8 cellular contexts compared by ENCODE assay signal in the genomic region with DNA sequence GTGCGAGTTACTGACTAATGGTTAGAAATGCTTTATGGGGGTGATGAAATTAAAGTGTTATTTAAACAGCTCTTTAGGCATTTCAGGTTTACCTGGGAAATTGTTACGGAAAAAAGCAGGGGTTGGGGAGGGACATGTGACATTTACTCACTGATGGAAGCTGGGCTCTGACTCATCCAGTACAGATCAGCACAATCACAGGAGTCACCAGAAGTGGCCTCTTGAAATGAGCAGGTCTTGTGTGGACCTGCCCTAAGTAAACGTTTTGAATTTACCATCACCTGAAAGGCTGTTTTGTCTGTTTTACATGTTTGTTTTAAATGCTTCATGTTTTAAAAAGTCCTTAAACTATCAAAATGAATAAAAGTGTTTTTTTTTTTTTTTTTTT. TPM values are rescaled to one million over a fixed set of nuclear protein-coding genes. Genes with fewer than 3 reads are reported as not detected.
A peak's percentile ranks its signal among the peaks of the same experiment; 100 is the strongest.
DNase-seq lines count a peak whose midpoint lies in the region; ATAC-seq, FAIRE-seq and TF ChIP-seq lines count a peak whose summit lies in the region.

No MANE protein-coding gene starts in this region.

- no peak for TF ChIP-seq EP300 in HepG2 (IDR thresholded peaks at IDR 0.05; ENCODE audit: low read depth in 2 of 2, low read length in 2 of 2)
- no peak for TF ChIP-seq EP300 in HepG2 (CRISPR knock-in tag; IDR thresholded peaks at IDR 0.05; ENCODE audit: borderline replicate concordance)

- H3K4me3 ChIP-seq in HepG2 (replicated peaks in 1 of 3; ENCODE audit: insufficient read depth in 1 of 3, low read depth in 2 of 3, low read length in 3 of 3): peak overlapping the region; percentile 66 to 90 (median 74); a peak in 4 of 6 replicates
- H3K4me3 ChIP-seq in A673 (ENCODE audit: low read depth, low read length, poor library complexity, severe bottlenecking): no peak overlapping the region
- H3K4me3 ChIP-seq in spleen: no peak overlapping the region

- H4K20me1 ChIP-seq in HepG2 (ENCODE audit: insufficient read depth, low read length): peaks cover 45% of the 10 kb centered on the region

- BruUV-seq in HepG2 (replicated peaks; lab: Mats Ljungman, UMichigan) (no TSS peak), A673 (replicated peaks; lab: Mats Ljungman, UMichigan) (no TSS peak)

- intact Hi-C loops in activated CD8-positive, alpha-beta T cell treated with anti-CD3 and anti-CD28 coated beads for 36 hours (cut with micrococcal nuclease): no loop called here
- intact Hi-C loops in HepG2 (cut with micrococcal nuclease; ENCODE audit: unreplicated experiment) (no loop called here), A673 (cut with micrococcal nuclease; ENCODE audit: unreplicated experiment) (no loop called here), spleen (cut with DNase I; ENCODE audit: low total_unique reads) (no loop called here)

- TF ChIP-seq POLR2A in HepG2 (IDR thresholded peaks at IDR 0.05; ENCODE audit: insufficient read depth in 1 of 2, low read depth in 2 of 2, low read length in 2 of 2) (no peak), spleen (IDR thresholded peaks at IDR 0.05) (no peak)

- H3K27ac Mint-ChIP-seq in activated CD8-positive, alpha-beta T cell treated with anti-CD3 and anti-CD28 coated beads for 36 hours: peak overlapping the region; percentile 58

- 14% methylated on average over 3 of the region's 3 CpGs for WGBS in HepG2 (ENCODE audit: low lambda C conversion rate)
- WGBS in spleen, 5 donors: 72 to 85% (median 76%) methylated on average over 3 of the region's 3 CpGs

- peak; percentile 32 for ATAC-seq in activated CD8-positive, alpha-beta T cell treated with anti-CD3 and anti-CD28 coated beads for 36 hours
- peak; percentile 56 for ATAC-seq in HepG2
- no peak for ATAC-seq in GM21528 (IDR thresholded peaks at IDR 0.05; ENCODE audit: low FRiP score, unreplicated experiment)

- H3K27ac ChIP-seq in HepG2 (ENCODE audit: extremely low read length, insufficient read depth, low read length) (peak overlapping the region; percentile 81), A673 (ENCODE audit: low read depth, low read length, poor library complexity, severe bottlenecking) (no peak overlapping the region), spleen (no peak overlapping the region)

- DNase-seq in DMS153 (lab: John Stamatoyannopoulos, UW) (peak; percentile 97), M059J (ENCODE audit: low read depth) (peak; percentile 81), HepG2 (ENCODE audit: low spot score) (peak; percentile 87), GM13976 (ENCODE audit: low spot score) (no peak), A673 (ENCODE audit: low spot score) (no peak), spleen (no peak)
- DNase-seq in activated CD8-positive, alpha-beta T cell treated with anti-CD3 and anti-CD28 coated beads for 36 hours: peak; percentile 47

- peaks cover 2% of the 10 kb centered on the region for H3K27me3 Mint-ChIP-seq in activated CD8-positive, alpha-beta T cell treated with anti-CD3 and anti-CD28 coated beads for 36 hours

- H3K9me3 ChIP-seq in HepG2 (ENCODE audit: low read length) (no peaks in the 10 kb centered on the region), A673 (ENCODE audit: low read depth, low read length, poor library complexity, severe bottlenecking) (no peaks in the 10 kb centered on the region), spleen (no peaks in the 10 kb centered on the region)

- peak overlapping the region; percentile 88 for H3K4me2 ChIP-seq in HepG2 (ENCODE audit: low read depth, low read length)

- H3K4me3 Mint-ChIP-seq in activated CD8-positive, alpha-beta T cell treated with anti-CD3 and anti-CD28 coated beads for 36 hours: peak overlapping the region; percentile 88

- H3K9ac ChIP-seq in HepG2 (ENCODE audit: insufficient read depth, low read depth, low read length): peak overlapping the region; percentile 88

- no peak for TF ChIP-seq CTCF in activated CD8-positive, alpha-beta T cell treated with anti-CD3 and anti-CD28 coated beads for 36 hours (IDR thresholded peaks at IDR 0.05)
- TF ChIP-seq CTCF in HepG2 (CRISPR knock-in tag; IDR thresholded peaks at IDR 0.05): no peak
- TF ChIP-seq CTCF in GM13976 (IDR thresholded peaks at IDR 0.05; ENCODE audit: borderline replicate concordance, control extremely low read depth, extremely low read depth, insufficient read depth, missing control alignments): no peak
- TF ChIP-seq CTCF in A673 (conservative IDR thresholded peaks at IDR 0.05; ENCODE audit: low read depth, low read length): no peak
- no peak for TF ChIP-seq CTCF in spleen (IDR thresholded peaks at IDR 0.05 in 8 of 11, conservative IDR thresholded peaks at IDR 0.05 in 3 of 11)

- H3K27me3 ChIP-seq in HepG2 (ENCODE audit: control insufficient read depth in 1 of 2, insufficient read depth in 2 of 2, low read length in 2 of 2) (peaks cover 0 to 7% of the 10 kb centered on the region in 2 experiments; a peak in 2 of 5 replicates), A673 (replicated peaks; ENCODE audit: insufficient read depth, low read depth, low read length, poor library complexity) (no peaks in the 10 kb centered on the region), spleen (replicated peaks in 1 of 7) (no peaks in the 10 kb centered on the region)

- H3K4me1 ChIP-seq in HepG2 (ENCODE audit: insufficient read depth, low read length) (peaks cover 63% of the 10 kb centered on the region), A673 (ENCODE audit: insufficient read depth, low read length, poor library complexity, severe bottlenecking) (peaks cover 20% of the 10 kb centered on the region), spleen (peaks cover 26 to 79% (median 70%) of the 10 kb centered on the region in 6 donors)

- H3K36me3 ChIP-seq in HepG2 (replicated peaks in 1 of 2; ENCODE audit: control insufficient read depth in 1 of 2, insufficient read depth in 2 of 2, low read length in 2 of 2) (peaks cover 9 to 12% of the 10 kb centered on the region in 2 experiments; a peak in 4 of 5 replicates), A673 (ENCODE audit: insufficient read depth, low read length, poor library complexity, severe bottlenecking) (peaks cover 5% of the 10 kb centered on the region), spleen (peaks cover 0 to 18% (median 0%) of the 10 kb centered on the region in 6 donors)

- TF ChIP-seq RAD21 in HepG2 (CRISPR knock-in tag; IDR thresholded peaks at IDR 0.05): no peak

- H3K36me3 Mint-ChIP-seq in activated CD8-positive, alpha-beta T cell treated with anti-CD3 and anti-CD28 coated beads for 36 hours (ENCODE audit: low read depth): peaks cover 29% of the 10 kb centered on the region

- H3K9me3 Mint-ChIP-seq in activated CD8-positive, alpha-beta T cell treated with anti-CD3 and anti-CD28 coated beads for 36 hours: no peaks in the 10 kb centered on the region

- POLR2A ChIA-PET in activated CD8-positive, alpha-beta T cell treated with anti-CD3 and anti-CD28 coated beads for 36 hours (lab: Charles Lee): interaction anchor here (1.7 to 6.0 kb wide), 2 partner anchors 11 to 28 kb away, joined by 10 to 54 read pairs; a partner anchor contains a TSS
- POLR2A ChIA-PET in HepG2 (lab: Yijun Ruan, JAX) (interaction anchor here (0.7 to 5.9 kb wide), 2 partner anchors 13 to 28 kb away, joined by 4 to 221 read pairs; a partner anchor contains a TSS), A673 (lab: Charles Lee; ENCODE audit: low non-redundant PET) (no interaction called here)

- H2AFZ ChIP-seq in HepG2 (ENCODE audit: low read length): no peak overlapping the region

- in situ Hi-C loops in HepG2 (cut with HindIII; ENCODE audit: extremely low pct_ligation_motif_present, low pct_unique_long_range_greater_than_20kb) (no loop called here), GM13976 (cut with MboI; ENCODE audit: low sequenced_read_pairs, unreplicated experiment) (no loop called here)

- peak; percentile 66 for FAIRE-seq in HepG2 (lab: Jason Lieb, UNC)

- CTCF ChIA-PET in activated CD8-positive, alpha-beta T cell treated with anti-CD3 and anti-CD28 coated beads for 36 hours (lab: Charles Lee): interaction anchor here (2.5 to 4.5 kb wide), 2 partner anchors 11 to 28 kb away, joined by 11 to 32 read pairs; a partner anchor contains a TSS
- CTCF ChIA-PET in HepG2 (lab: Yijun Ruan, JAX; ENCODE audit: low intra/inter-chr PET ratio, low total read pairs): no interaction called here
- CTCF ChIA-PET in A673 (lab: Charles Lee): no interaction called here

- peaks cover 57% of the 10 kb centered on the region for H3K4me1 Mint-ChIP-seq in activated CD8-positive, alpha-beta T cell treated with anti-CD3 and anti-CD28 coated beads for 36 hours (ENCODE audit: low read depth)

- H3K79me2 ChIP-seq in HepG2 (ENCODE audit: insufficient read depth, low read length): peaks cover 69% of the 10 kb centered on the region

RNA-seq across cellular contexts. Expression of a gene that starts 2.3 kb away (rescaled TPM):
- total RNA-seq in M059J (2014; rRNA removed; shearing (Covaris generic)): 168 and 179 TPM in 2 replicates
- total RNA-seq in activated CD8-positive, alpha-beta T cell treated with anti-CD3 and anti-CD28 coated beads for 36 hours: 100 to 1,000 TPM; 109 to 121 TPM
- total RNA-seq in HepG2 (2016; rRNA removed; fragmentation: Illumina TruSeq; extraction: Trizol): 135 and 185 TPM in 2 replicates
- total RNA-seq in HepG2 (2016; cell fraction: cytosol; rRNA removed; fragmentation: Illumina TruSeq; extraction: Trizol; ENCODE audit: low read depth): 53.2 and 56.2 TPM in 2 replicates
- total RNA-seq in HepG2 (2016; cell fraction: insoluble cytoplasmic fraction; rRNA removed; fragmentation: Illumina TruSeq; extraction: Trizol): 139 and 200 TPM in 2 replicates
- total RNA-seq in HepG2 (2016; cell fraction: membrane; rRNA removed; fragmentation: Illumina TruSeq; extraction: Trizol): 74.0 and 76.4 TPM in 2 replicates
- 50.5 and 57.7 TPM in 2 replicates for total RNA-seq in HepG2 (2016; cell fraction: nucleus; rRNA removed; fragmentation: Illumina TruSeq; extraction: Trizol)
- 67.1 and 91.4 TPM in 2 replicates for polyA plus RNA-seq in HepG2 (2011; rRNA removed)
- polyA plus RNA-seq in HepG2 (2011; cell fraction: cytosol; rRNA removed): 51.8 and 58.2 TPM in 2 replicates
- polyA plus RNA-seq in HepG2 (2011; cell fraction: nucleus; rRNA removed): 29.6 and 40.4 TPM in 2 replicates
- polyA plus RNA-seq in HepG2 (2012): 91.5 and 92.8 TPM in 2 replicates
- polyA plus RNA-seq in HepG2 (2016; cell fraction: cytosol; fragmentation: Illumina TruSeq; extraction: Trizol; ENCODE audit: low read depth): 52.7 and 54.0 TPM in 2 replicates
- 190 and 206 TPM in 2 replicates for polyA plus RNA-seq in HepG2 (2016; cell fraction: insoluble cytoplasmic fraction; fragmentation: Illumina TruSeq; extraction: Trizol; ENCODE audit: low read depth)
- polyA plus RNA-seq in HepG2 (2016; cell fraction: membrane; fragmentation: Illumina TruSeq; extraction: Trizol; ENCODE audit: low read depth): 63.1 and 66.1 TPM in 2 replicates
- polyA plus RNA-seq in HepG2 (2016; cell fraction: nucleus; fragmentation: Illumina TruSeq; extraction: Trizol; ENCODE audit: insufficient read depth, low read depth): 81.2 and 94.4 TPM in 2 replicates
- 14.1 and 28.5 TPM in 2 replicates for polyA minus RNA-seq in HepG2 (2011; rRNA and poly(A)+ RNA removed; ENCODE audit: low replicate concordance)
- polyA minus RNA-seq in HepG2 (2011; cell fraction: cytosol; rRNA and poly(A)+ RNA removed): 29.1 and 30.6 TPM in 2 replicates
- 48.8 and 52.1 TPM in 2 replicates for polyA minus RNA-seq in HepG2 (2011; cell fraction: nucleus; rRNA and poly(A)+ RNA removed)
- 186 and 197 TPM in 2 replicates for total RNA-seq in A673 (2021)
- total RNA-seq in spleen: 10 to 100 TPM; 32.2 to 46.3 (median 38.8) TPM
- polyA plus RNA-seq in spleen: 10 to 100 TPM; 41.5 to 63.2 (median 51.7) TPM

RNA-seq across cellular contexts. Expression of a gene that starts 27.8 kb away (rescaled TPM):
- 0.05 TPM in 1 of 2 replicates, not detected in the other for total RNA-seq in M059J (2014; rRNA removed; shearing (Covaris generic))
- total RNA-seq in activated CD8-positive, alpha-beta T cell treated with anti-CD3 and anti-CD28 coated beads for 36 hours: 1 to 10 TPM; 4.4 to 5.1 TPM
- 0.84 and 0.91 TPM in 2 replicates for total RNA-seq in HepG2 (2016; rRNA removed; fragmentation: Illumina TruSeq; extraction: Trizol)
- 1.9 and 2.2 TPM in 2 replicates for total RNA-seq in HepG2 (2016; cell fraction: cytosol; rRNA removed; fragmentation: Illumina TruSeq; extraction: Trizol; ENCODE audit: low read depth)
- total RNA-seq in HepG2 (2016; cell fraction: insoluble cytoplasmic fraction; rRNA removed; fragmentation: Illumina TruSeq; extraction: Trizol): 0.40 and 0.63 TPM in 2 replicates
- 1.2 and 2.2 TPM in 2 replicates for total RNA-seq in HepG2 (2016; cell fraction: membrane; rRNA removed; fragmentation: Illumina TruSeq; extraction: Trizol)
- total RNA-seq in HepG2 (2016; cell fraction: nucleus; rRNA removed; fragmentation: Illumina TruSeq; extraction: Trizol): 0.28 TPM in 1 of 2 replicates, not detected in the other
- 0.21 and 0.42 TPM in 2 replicates for polyA plus RNA-seq in HepG2 (2011; rRNA removed)
- 0.35 and 0.41 TPM in 2 replicates for polyA plus RNA-seq in HepG2 (2011; cell fraction: cytosol; rRNA removed)
- 0.42 and 0.68 TPM in 2 replicates for polyA plus RNA-seq in HepG2 (2011; cell fraction: nucleus; rRNA removed)
- polyA plus RNA-seq in HepG2 (2012): 0.33 and 0.39 TPM in 2 replicates
- 2.7 and 3.1 TPM in 2 replicates for polyA plus RNA-seq in HepG2 (2016; cell fraction: cytosol; fragmentation: Illumina TruSeq; extraction: Trizol; ENCODE audit: low read depth)
- 0.92 and 1.4 TPM in 2 replicates for polyA plus RNA-seq in HepG2 (2016; cell fraction: insoluble cytoplasmic fraction; fragmentation: Illumina TruSeq; extraction: Trizol; ENCODE audit: low read depth)
- 2.1 and 2.6 TPM in 2 replicates for polyA plus RNA-seq in HepG2 (2016; cell fraction: membrane; fragmentation: Illumina TruSeq; extraction: Trizol; ENCODE audit: low read depth)
- 1.1 and 1.3 TPM in 2 replicates for polyA plus RNA-seq in HepG2 (2016; cell fraction: nucleus; fragmentation: Illumina TruSeq; extraction: Trizol; ENCODE audit: insufficient read depth, low read depth)
- polyA minus RNA-seq in HepG2 (2011; rRNA and poly(A)+ RNA removed; ENCODE audit: low replicate concordance): 0.26 and 0.47 TPM in 2 replicates
- not detected in 2 replicates for polyA minus RNA-seq in HepG2 (2011; cell fraction: cytosol; rRNA and poly(A)+ RNA removed)
- polyA minus RNA-seq in HepG2 (2011; cell fraction: nucleus; rRNA and poly(A)+ RNA removed): 0.12 and 0.39 TPM in 2 replicates
- 1.8 and 2.0 TPM in 2 replicates for total RNA-seq in A673 (2021)
- total RNA-seq in spleen: 1 to 10 TPM; 2.3 to 7.3 (median 4.5) TPM
- polyA plus RNA-seq in spleen: 10 to 100 TPM; 12.9 to 15.6 (median 15.6) TPM

Comparison
In these comparisons a context has a peak if more than half of its experiments do, and no peak if none do; other contexts are left out.
1. DNase-seq: peak in DMS153 (single experiment), M059J (single experiment), activated CD8-positive, alpha-beta T cell treated with anti-CD3 and anti-CD28 coated beads for 36 hours (single experiment) and HepG2 (single experiment); none in GM13976 (single experiment), A673 (single experiment) and spleen (single experiment).
2. H3K4me3 ChIP-seq: peak in HepG2 (3 of 3); none in A673 (single experiment) and spleen (0 of 8).